2 cellular contexts compared by ENCODE assay signal in the genomic region with DNA sequence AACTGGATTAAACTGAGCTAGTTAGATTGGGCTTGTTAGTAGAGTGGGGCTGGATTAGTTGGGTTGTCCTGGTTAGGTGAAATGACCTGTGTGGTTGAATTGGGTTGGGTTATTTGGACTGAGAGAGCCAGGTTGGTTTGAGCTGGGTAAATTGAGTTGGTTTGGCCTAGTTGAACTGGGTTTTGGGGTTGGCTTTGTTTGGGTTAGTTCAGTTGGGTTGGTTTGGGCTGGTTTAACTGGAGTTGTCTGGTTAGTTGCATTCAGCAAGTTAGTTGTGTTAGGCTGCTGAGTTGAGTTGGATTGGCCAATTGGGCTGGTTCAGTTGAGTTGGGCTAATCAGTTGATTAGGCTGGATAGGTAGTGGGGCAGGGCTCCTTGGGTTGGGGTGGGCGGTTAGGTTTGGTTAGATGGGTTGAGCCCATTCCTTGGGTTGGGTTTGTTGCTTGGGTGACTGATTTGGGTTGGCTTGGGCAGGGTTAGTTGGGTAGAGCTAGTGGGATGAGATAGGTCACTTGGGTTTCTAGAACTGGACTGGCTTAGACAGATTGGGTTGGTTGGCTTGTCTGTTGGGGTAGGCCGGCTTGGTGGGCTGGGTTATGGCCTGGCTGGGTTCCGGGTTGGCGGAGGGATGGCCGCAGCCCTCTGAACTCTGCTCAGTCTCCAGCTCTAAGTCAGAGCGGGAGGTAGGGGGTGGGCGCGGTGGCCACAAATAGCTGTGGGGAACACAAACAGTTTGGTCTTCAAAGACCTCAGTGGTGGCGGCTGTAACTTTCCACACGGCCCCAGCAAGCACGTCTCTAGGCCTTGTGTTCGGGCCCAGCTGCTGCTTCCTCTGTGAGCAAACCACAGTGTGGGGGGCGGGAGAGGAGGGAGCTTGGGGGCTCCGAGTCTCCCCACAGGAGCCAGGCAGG.
TF ChIP-seq lines count a peak whose summit lies in the region.

No MANE protein-coding gene starts in this region.

TF ChIP-seq in HepG2, 621 proteins besides CTCF, POLR2A, EP300 and RAD21 (continued from another document):
- TF ChIP-seq, protein P1, sequence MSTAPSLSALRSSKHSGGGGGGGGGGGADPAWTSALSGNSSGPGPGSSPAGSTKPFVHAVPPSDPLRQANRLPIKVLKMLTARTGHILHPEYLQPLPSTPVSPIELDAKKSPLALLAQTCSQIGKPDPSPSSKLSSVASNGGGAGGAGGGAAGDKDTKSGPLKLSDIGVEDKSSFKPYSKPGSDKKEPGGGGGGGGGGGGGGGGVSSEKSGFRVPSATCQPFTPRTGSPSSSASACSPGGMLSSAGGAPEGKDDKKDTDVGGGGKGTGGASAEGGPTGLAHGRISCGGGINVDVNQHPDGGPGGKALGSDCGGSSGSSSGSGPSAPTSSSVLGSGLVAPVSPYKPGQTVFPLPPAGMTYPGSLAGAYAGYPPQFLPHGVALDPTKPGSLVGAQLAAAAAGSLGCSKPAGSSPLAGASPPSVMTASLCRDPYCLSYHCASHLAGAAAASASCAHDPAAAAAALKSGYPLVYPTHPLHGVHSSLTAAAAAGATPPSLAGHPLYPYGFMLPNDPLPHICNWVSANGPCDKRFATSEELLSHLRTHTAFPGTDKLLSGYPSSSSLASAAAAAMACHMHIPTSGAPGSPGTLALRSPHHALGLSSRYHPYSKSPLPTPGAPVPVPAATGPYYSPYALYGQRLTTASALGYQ (CRISPR knock-in tag; IDR thresholded peaks at IDR 0.05): no peak

TF ChIP-seq in WTC11, 78 proteins besides CTCF, POLR2A, EP300 and RAD21 (continued from another document):
- TF ChIP-seq ELF4 (CRISPR knock-in tag; IDR thresholded peaks at IDR 0.05; ENCODE audit: low read depth) (no peak), ZNF121 (CRISPR knock-in tag; IDR thresholded peaks at IDR 0.05) (no peak)
- TF ChIP-seq, protein P2, sequence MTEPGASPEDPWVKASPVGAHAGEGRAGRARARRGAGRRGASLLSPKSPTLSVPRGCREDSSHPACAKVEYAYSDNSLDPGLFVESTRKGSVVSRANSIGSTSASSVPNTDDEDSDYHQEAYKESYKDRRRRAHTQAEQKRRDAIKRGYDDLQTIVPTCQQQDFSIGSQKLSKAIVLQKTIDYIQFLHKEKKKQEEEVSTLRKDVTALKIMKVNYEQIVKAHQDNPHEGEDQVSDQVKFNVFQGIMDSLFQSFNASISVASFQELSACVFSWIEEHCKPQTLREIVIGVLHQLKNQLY (CRISPR knock-in tag; IDR thresholded peaks at IDR 0.05): no peak
